Comparison of ENCODE assay signal across 2 cellular contexts in genomic region chr19:48495391-48495790, GRCh38.
TF ChIP-seq lines count a peak whose summit lies in the region.

No MANE protein-coding gene starts in this region.

TF ChIP-seq in SK-N-SH, 30 proteins besides CTCF, POLR2A, EP300 and RAD21:
- TF ChIP-seq TCF12 (IDR thresholded peaks at IDR 0.05) (no peak), RXRA (IDR thresholded peaks at IDR 0.05; ENCODE audit: borderline replicate concordance, low read depth) (no peak), MXI1 (IDR thresholded peaks at IDR 0.05; ENCODE audit: low read depth, low read length) (no peak), USF1 (IDR thresholded peaks at IDR 0.05; ENCODE audit: borderline replicate concordance, low read depth) (no peak), MEF2A (IDR thresholded peaks at IDR 0.05; ENCODE audit: borderline replicate concordance, low read depth) (no peak), CHD2 (IDR thresholded peaks at IDR 0.05; ENCODE audit: low read length, partially characterized antibody) (no peak), YY1 (IDR thresholded peaks at IDR 0.05; ENCODE audit: low read depth) (no peak), NFIC (IDR thresholded peaks at IDR 0.05; ENCODE audit: borderline replicate concordance) (no peak)

TF ChIP-seq in SK-N-SH treated with all-trans-retinoic acid at 6 μM for 48 hours, 23 proteins besides CTCF, POLR2A, EP300 and RAD21:
- TF ChIP-seq ZNF565 (CRISPR knock-in tag; conservative IDR thresholded peaks at IDR 0.05; ENCODE audit: low read depth) (no peak), RARB (CRISPR knock-in tag; IDR thresholded peaks at IDR 0.05) (no peak), BACH2 (CRISPR knock-in tag; IDR thresholded peaks at IDR 0.05; ENCODE audit: borderline replicate concordance) (no peak), PATZ1 (CRISPR knock-in tag; IDR thresholded peaks at IDR 0.05; ENCODE audit: borderline replicate concordance) (no peak), ESRRG (CRISPR knock-in tag; IDR thresholded peaks at IDR 0.05) (no peak), SNAI2 (CRISPR knock-in tag; IDR thresholded peaks at IDR 0.05) (no peak), CSRNP3 (CRISPR knock-in tag; IDR thresholded peaks at IDR 0.05) (no peak), TOX (CRISPR knock-in tag; IDR thresholded peaks at IDR 0.05; ENCODE audit: borderline replicate concordance) (no peak), ZC3H10 (CRISPR knock-in tag; IDR thresholded peaks at IDR 0.05) (no peak), ZNF8 (CRISPR knock-in tag; IDR thresholded peaks at IDR 0.05) (no peak), ISL1 (CRISPR knock-in tag; IDR thresholded peaks at IDR 0.05) (no peak), TCF4 (CRISPR knock-in tag; IDR thresholded peaks at IDR 0.05; ENCODE audit: borderline replicate concordance) (no peak), ZFP3 (CRISPR knock-in tag; IDR thresholded peaks at IDR 0.05) (no peak), CSDC2 (CRISPR knock-in tag; IDR thresholded peaks at IDR 0.05) (no peak)
- TF ChIP-seq, protein P1, sequence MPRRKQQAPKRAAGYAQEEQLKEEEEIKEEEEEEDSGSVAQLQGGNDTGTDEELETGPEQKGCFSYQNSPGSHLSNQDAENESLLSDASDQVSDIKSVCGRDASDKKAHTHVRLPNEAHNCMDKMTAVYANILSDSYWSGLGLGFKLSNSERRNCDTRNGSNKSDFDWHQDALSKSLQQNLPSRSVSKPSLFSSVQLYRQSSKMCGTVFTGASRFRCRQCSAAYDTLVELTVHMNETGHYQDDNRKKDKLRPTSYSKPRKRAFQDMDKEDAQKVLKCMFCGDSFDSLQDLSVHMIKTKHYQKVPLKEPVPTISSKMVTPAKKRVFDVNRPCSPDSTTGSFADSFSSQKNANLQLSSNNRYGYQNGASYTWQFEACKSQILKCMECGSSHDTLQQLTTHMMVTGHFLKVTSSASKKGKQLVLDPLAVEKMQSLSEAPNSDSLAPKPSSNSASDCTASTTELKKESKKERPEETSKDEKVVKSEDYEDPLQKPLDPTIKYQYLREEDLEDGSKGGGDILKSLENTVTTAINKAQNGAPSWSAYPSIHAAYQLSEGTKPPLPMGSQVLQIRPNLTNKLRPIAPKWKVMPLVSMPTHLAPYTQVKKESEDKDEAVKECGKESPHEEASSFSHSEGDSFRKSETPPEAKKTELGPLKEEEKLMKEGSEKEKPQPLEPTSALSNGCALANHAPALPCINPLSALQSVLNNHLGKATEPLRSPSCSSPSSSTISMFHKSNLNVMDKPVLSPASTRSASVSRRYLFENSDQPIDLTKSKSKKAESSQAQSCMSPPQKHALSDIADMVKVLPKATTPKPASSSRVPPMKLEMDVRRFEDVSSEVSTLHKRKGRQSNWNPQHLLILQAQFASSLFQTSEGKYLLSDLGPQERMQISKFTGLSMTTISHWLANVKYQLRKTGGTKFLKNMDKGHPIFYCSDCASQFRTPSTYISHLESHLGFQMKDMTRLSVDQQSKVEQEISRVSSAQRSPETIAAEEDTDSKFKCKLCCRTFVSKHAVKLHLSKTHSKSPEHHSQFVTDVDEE (CRISPR knock-in tag; IDR thresholded peaks at IDR 0.05) = no peak
